Comparison of ENCODE assay signal across 8 cellular contexts in the genomic region with DNA sequence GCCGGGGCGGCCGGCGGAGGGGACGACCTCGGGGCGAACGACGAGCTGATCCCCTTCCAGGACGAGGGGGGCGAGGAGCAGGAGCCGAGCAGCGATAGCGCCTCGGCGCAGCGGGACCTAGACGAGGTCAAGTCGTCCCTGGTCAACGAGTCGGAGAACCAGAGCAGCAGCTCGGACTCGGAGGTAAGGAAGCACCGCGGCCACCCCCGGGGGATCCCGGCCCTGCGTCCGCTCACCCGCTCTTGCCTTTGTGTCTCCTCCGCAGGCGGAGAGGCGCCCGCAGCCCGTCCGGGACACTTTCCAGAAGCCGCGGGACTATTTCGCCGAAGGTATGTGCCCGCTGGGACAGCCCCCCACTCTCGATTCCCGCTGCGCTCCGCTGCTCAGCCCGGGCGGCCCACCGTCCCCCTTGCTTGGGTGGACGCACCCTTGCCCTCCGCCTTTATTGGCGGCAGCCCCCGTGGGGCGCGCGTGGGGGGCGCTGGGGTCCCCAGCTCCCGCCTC. TPM values are rescaled to one million over a fixed set of nuclear protein-coding genes. Genes with fewer than 3 reads are reported as not detected.
DNase-seq lines count a peak whose midpoint lies in the region; ATAC-seq, FAIRE-seq and TF ChIP-seq lines count a peak whose summit lies in the region.

No MANE protein-coding gene starts in this region.

- H3K36me3 ChIP-seq in bronchial epithelial cell (ENCODE audit: control insufficient read depth, insufficient read depth, low read length): no peaks in the 10 kb centered on the region
- no peaks in the 10 kb centered on the region for H3K36me3 ChIP-seq in stomach

- TF ChIP-seq CTCF in bronchial epithelial cell (IDR thresholded peaks at IDR 0.05; ENCODE audit: insufficient read depth, low read length, severe bottlenecking) (no peak), stomach (IDR thresholded peaks at IDR 0.05) (no peak)

- TF ChIP-seq POLR2A in stomach (IDR thresholded peaks at IDR 0.05): no peak

- no peaks in the 10 kb centered on the region for H3K27me3 ChIP-seq in bronchial epithelial cell (ENCODE audit: control insufficient read depth, insufficient read depth, low read length)
- no peaks in the 10 kb centered on the region for H3K27me3 ChIP-seq in layer of hippocampus (ENCODE audit: control insufficient read depth, insufficient read depth, low read length)
- peaks cover 0 to 40% (median 34%) of the 10 kb centered on the region in 3 donors for H3K27me3 ChIP-seq in stomach

- peak overlapping the region; percentile 46 for H3K27ac ChIP-seq in layer of hippocampus (ENCODE audit: low read depth, low read length)
- H3K27ac ChIP-seq in stomach: peak overlapping the region; percentile 4 to 85 (median 73)

- no peak for FAIRE-seq in bronchial epithelial cell (lab: Jason Lieb, UNC)

- peaks cover 10 to 70% (median 43%) of the 10 kb centered on the region in 4 donors for H3K4me1 ChIP-seq in stomach

- H3K9me3 ChIP-seq in stomach: no peaks in the 10 kb centered on the region

- peak overlapping the region; percentile 84 for H3K4me3 ChIP-seq in bronchial epithelial cell (ENCODE audit: low read depth, low read length)
- peak overlapping the region; percentile 48 to 86 (median 74) for H3K4me3 ChIP-seq in stomach

- DNase-seq in NCI-H69 (lab: John Stamatoyannopoulos, UW) (peak; percentile 25), bronchial epithelial cell (ENCODE audit: low read depth) (no peak), stomach (peak; percentile 33), DMS153 (lab: John Stamatoyannopoulos, UW) (no peak), foreskin melanocyte (no peak)

- intact Hi-C loops in stomach (cut with DNase I; ENCODE audit: low total_unique reads): no loop called here

- no peak for TF ChIP-seq EP300 in stomach (IDR thresholded peaks at IDR 0.05)

- ATAC-seq in GM18511 (IDR thresholded peaks at IDR 0.05; ENCODE audit: unreplicated experiment) (peak; percentile 35), HG03039 (IDR thresholded peaks at IDR 0.05; ENCODE audit: unreplicated experiment) (no peak)

- WGBS in stomach, 5 donors: 0 to 2% (median 1%) methylated on average over 5 to 57 of the region's 57 CpGs

RNA-seq across cellular contexts. Expression of a gene that starts 0.6 kb away (rescaled TPM):
- total RNA-seq in bronchial epithelial cell (1.3 and 1.9 TPM in 2 replicates), stomach (1 to 10 TPM in 3 of 5 donors, under 1 TPM in 1, not detected in 1; 0.45 to 8.3 (median 4.1) TPM)
- polyA plus RNA-seq in stomach: 1 to 10 TPM; 4.3 to 5.6 (median 4.9) TPM

Comparison
In these comparisons a context has a peak if more than half of its experiments do, and no peak if none do; other contexts are left out.
1. DNase-seq: peak in NCI-H69 (single experiment) and stomach (single experiment); none in bronchial epithelial cell (single experiment), DMS153 (single experiment) and foreskin melanocyte (single experiment).